In the genomic region with DNA sequence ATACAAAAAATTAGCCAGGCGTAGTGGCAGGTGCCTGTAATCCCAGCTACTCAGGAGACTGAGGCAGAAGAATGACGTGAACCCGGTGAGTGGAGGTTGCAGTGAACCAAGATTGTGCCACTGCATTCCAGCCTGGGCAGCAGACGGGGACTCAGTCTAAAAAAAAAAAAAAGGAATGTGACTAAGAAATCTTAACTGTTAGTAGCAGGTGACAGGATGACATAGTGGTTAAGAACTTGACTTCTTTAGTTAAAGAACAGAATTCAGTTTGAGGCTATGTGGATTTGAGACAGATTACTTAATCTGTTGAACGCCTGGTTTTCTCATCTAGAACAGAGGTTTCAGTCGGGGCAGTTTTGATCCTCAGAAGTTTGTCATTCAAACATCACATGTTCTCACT, we compare ENCODE assay signal across 18 cellular contexts.
"Had no signal": no experiment of that assay in that cellular context is flagged by ENCODE, and none has a peak within 500 bp of the region (broad histone marks: within the 10 kb centered on the region; RNA-seq: fewer than 3 reads in every experiment).

No MANE protein-coding gene starts in this region.

- H3K36me3 ChIP-seq: transverse colon had no signal

- H3K4me3 Mint-ChIP-seq: activated CD8-positive, alpha-beta memory T cell treated with anti-CD3 and anti-CD28 coated beads, Interleukin-2, amount 10 ng/mL, durations not matched to agents 7 days and 5 days had no signal

- H3K4me3 ChIP-seq: adrenal gland, lung, mucosa of descending colon, right atrium auricular region, skin epidermis, transverse colon had no signal

- H3K27me3 Mint-ChIP-seq: activated CD8-positive, alpha-beta memory T cell treated with anti-CD3 and anti-CD28 coated beads, Interleukin-2, amount 10 ng/mL, durations not matched to agents 7 days and 5 days; progenitor cell of endocrine pancreas had no signal

- DNase-seq: activated CD4-positive, alpha-beta T cell treated with anti-CD3 and anti-CD28 coated beads, Interleukin-2, amount 50 U/mL, for 48 hours; activated CD4-positive, CD25-positive, alpha-beta regulatory T cell treated with anti-CD3 and anti-CD28 coated beads, Interleukin-2, amount 50 U/mL, for 72 hours; activated CD8-positive, alpha-beta memory T cell treated with anti-CD3 and anti-CD28 coated beads, Interleukin-2, amount 10 ng/mL, durations not matched to agents 7 days and 5 days; activated naive CD4-positive, alpha-beta T cell treated with anti-CD3 and anti-CD28 coated beads, Interleukin-2, amount 10 ng/mL, durations not matched to agents 7 days and 5 days; adrenal gland; left colon; mucosa of descending colon; nephron progenitor cell; stimulated activated CD4-positive, alpha-beta T cell treated with anti-CD3 and anti-CD28 coated beads, Interleukin-15, amount 100 ng/mL, for 24 hours; stimulated activated CD4-positive, alpha-beta T cell treated with anti-CD3 and anti-CD28 coated beads, Interleukin-4, amount 100 ng/mL, for 1 hour; stimulated activated naive CD4-positive, alpha-beta T cell; T-helper 1 cell; T1000; transverse colon had no signal

- H3K27ac Mint-ChIP-seq: activated CD8-positive, alpha-beta memory T cell treated with anti-CD3 and anti-CD28 coated beads, Interleukin-2, amount 10 ng/mL, durations not matched to agents 7 days and 5 days; activated naive CD4-positive, alpha-beta T cell treated with anti-CD3 and anti-CD28 coated beads, Interleukin-2, amount 10 ng/mL, durations not matched to agents 7 days and 5 days had no signal

- H3K27me3 ChIP-seq: adrenal gland, right atrium auricular region, transverse colon had no signal

- H3K27ac ChIP-seq: adrenal gland, right atrium auricular region, skin epidermis, transverse colon had no signal

- H3K9me3 ChIP-seq: mucosa of descending colon, right atrium auricular region had no signal
